12 cellular contexts compared by ENCODE assay signal in the genomic region with DNA sequence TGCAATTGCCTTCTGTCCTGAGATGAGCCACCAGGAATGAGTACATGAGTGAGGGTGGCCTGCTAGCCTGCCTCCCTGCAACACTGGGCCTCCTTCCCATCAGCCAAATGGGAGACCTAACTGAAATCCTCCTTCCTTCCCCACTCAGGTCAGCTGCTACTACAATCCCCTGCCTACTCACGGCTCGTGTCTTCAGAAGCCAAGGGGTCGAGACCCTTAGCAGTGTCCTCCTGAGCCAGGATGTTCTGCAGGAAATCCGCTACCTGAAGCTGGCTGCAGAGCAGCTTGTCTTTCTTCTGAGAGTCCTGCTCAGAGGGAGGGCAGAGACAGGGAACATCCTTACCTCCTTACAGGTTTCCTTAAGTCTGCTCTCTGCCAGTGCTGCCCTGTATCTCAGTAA. TPM values are rescaled to one million over a fixed set of nuclear protein-coding genes. Genes with fewer than 3 reads are reported as not detected.
DNase-seq lines count a peak whose midpoint lies in the region; ATAC-seq and TF ChIP-seq lines count a peak whose summit lies in the region.
"Had no signal": no experiment of that assay in that cellular context is flagged by ENCODE, and none has a peak within 500 bp of the region (broad histone marks: within the 10 kb centered on the region; RNA-seq: fewer than 3 reads in every experiment).

No MANE protein-coding gene starts in this region.

- H3K4me1 ChIP-seq in SK-N-SH (ENCODE audit: control insufficient read depth in 1 of 2, insufficient read depth in 2 of 2, low read depth in 1 of 2, low read length in 1 of 2) (peaks cover 0 to 11% of the 10 kb centered on the region in 2 experiments; a peak in 2 of 4 replicates), OCI-LY1 (ENCODE audit: insufficient read depth, low read length, severe bottlenecking) (peaks cover 31% of the 10 kb centered on the region), ectodermal cell (ENCODE audit: control insufficient read depth, insufficient read depth, low read length) (no peaks in the 10 kb centered on the region), aorta (ENCODE audit: control insufficient read depth in 1 of 2, insufficient read depth in 2 of 2, low read length in 2 of 2) (no peaks in the 10 kb centered on the region), body of pancreas (peaks cover 6% of the 10 kb centered on the region)

- TF ChIP-seq CTCF in SK-N-SH (IDR thresholded peaks at IDR 0.05) (no peak), OCI-LY1 (IDR thresholded peaks at IDR 0.05; ENCODE audit: low read length) (no peak), osteocyte (IDR thresholded peaks at IDR 0.05) (no peak), body of pancreas (IDR thresholded peaks at IDR 0.05) (no peak)

- H3K9ac ChIP-seq in SK-N-SH, result no peak overlapping the region
- H3K9ac ChIP-seq in OCI-LY1 (ENCODE audit: low read length), result peak overlapping the region; percentile 92

- TF ChIP-seq POLR2A in body of pancreas (IDR thresholded peaks at IDR 0.05), result no peak

- H3K4me3 ChIP-seq in SK-N-SH (ENCODE audit: low read depth in 2 of 2, low read length in 1 of 2), result peak overlapping the region; percentile 76 to 94; a peak in 3 of 4 replicates
- peak overlapping the region; percentile 91 for H3K4me3 ChIP-seq in OCI-LY1 (ENCODE audit: low read depth, low read length, poor library complexity, severe bottlenecking)
- peak overlapping the region; percentile 84 for H3K4me3 ChIP-seq in ectodermal cell (ENCODE audit: insufficient read depth, low read depth, low read length)
- H3K4me3 ChIP-seq in aorta (ENCODE audit: low read length in 2 of 2), result no peak overlapping the region
- no peak overlapping the region for H3K4me3 ChIP-seq in body of pancreas

- no peaks in the 10 kb centered on the region for H3K9me3 Mint-ChIP-seq in osteocyte (ENCODE audit: unreplicated experiment)

- DNase-seq in SK-N-SH (no peak), osteocyte (ENCODE audit: extremely low spot score, unreplicated experiment) (no peak), aorta (no peak), body of pancreas (no peak), NCI-H1417 treated with DMSO at 0.1 percent for 48 hours (lab: John Stamatoyannopoulos, UW) (no peak)
- DNase-seq: GOT3, heart left ventricle, NCI-H226, nucleus accumbens had no signal

- peaks cover 3% of the 10 kb centered on the region for H3K36me3 Mint-ChIP-seq in osteocyte (ENCODE audit: unreplicated experiment)

- ATAC-seq in SK-N-SH treated with all-trans-retinoic acid at 6 μM for 48 hours, result no peak
- no peak for ATAC-seq in aorta (ENCODE audit: low FRiP score)
- no peak for ATAC-seq in body of pancreas
- ATAC-seq: heart left ventricle had no signal

- H3K79me2 ChIP-seq in SK-N-SH (ENCODE audit: insufficient read depth) (peaks cover 13% of the 10 kb centered on the region), OCI-LY1 (ENCODE audit: insufficient read depth, low read length) (peaks cover 12% of the 10 kb centered on the region)

- POLR2A ChIA-PET in SK-N-SH (lab: Yijun Ruan, JAX), result no interaction called here

- peak overlapping the region; percentile 91 for H3K4me3 Mint-ChIP-seq in osteocyte (ENCODE audit: unreplicated experiment)

- intact Hi-C loops in aorta (cut with DNase I), result no loop called here
- intact Hi-C loops in body of pancreas (cut with DNase I), result no loop called here

- peaks cover 15 to 18% of the 10 kb centered on the region in 2 experiments for H3K36me3 ChIP-seq in SK-N-SH (replicated peaks in 1 of 2; ENCODE audit: control insufficient read depth in 1 of 2, insufficient read depth in 2 of 2, low read length in 1 of 2)
- H3K36me3 ChIP-seq in OCI-LY1 (ENCODE audit: insufficient read depth, low read length), result peaks cover 62% of the 10 kb centered on the region
- H3K36me3 ChIP-seq in ectodermal cell (ENCODE audit: control insufficient read depth, insufficient read depth, low read length), result peaks cover 6% of the 10 kb centered on the region
- no peaks in the 10 kb centered on the region for H3K36me3 ChIP-seq in aorta (ENCODE audit: control insufficient read depth in 1 of 2, insufficient read depth in 2 of 2, low read length in 1 of 2)
- no peaks in the 10 kb centered on the region for H3K36me3 ChIP-seq in body of pancreas (replicated peaks in 1 of 2; ENCODE audit: insufficient read depth in 1 of 2, low read depth in 2 of 2)
- H3K36me3 ChIP-seq: heart left ventricle had no signal

- H3K27me3 ChIP-seq in SK-N-SH (ENCODE audit: insufficient read depth) (no peaks in the 10 kb centered on the region), OCI-LY1 (ENCODE audit: insufficient read depth, low read length) (no peaks in the 10 kb centered on the region), ectodermal cell (ENCODE audit: control insufficient read depth, insufficient read depth, low read length, poor library complexity, severe bottlenecking) (no peaks in the 10 kb centered on the region), aorta (ENCODE audit: control insufficient read depth in 1 of 2, insufficient read depth in 2 of 2, low read length in 1 of 2) (no peaks in the 10 kb centered on the region), body of pancreas (no peaks in the 10 kb centered on the region)
- H3K27me3 ChIP-seq: heart left ventricle had no signal

- H3K27ac Mint-ChIP-seq in osteocyte (ENCODE audit: unreplicated experiment), result no peak overlapping the region

- no peak overlapping the region for H3K27ac ChIP-seq in SK-N-SH (ENCODE audit: low read depth in 2 of 2, low read length in 1 of 2)
- peak overlapping the region; percentile 56 for H3K27ac ChIP-seq in OCI-LY1 (ENCODE audit: low read depth, low read length, poor library complexity, severe bottlenecking)
- H3K27ac ChIP-seq in ectodermal cell (ENCODE audit: insufficient read depth, low read depth, low read length, poor library complexity, severe bottlenecking), result no peak overlapping the region
- no peak overlapping the region for H3K27ac ChIP-seq in aorta (ENCODE audit: low read depth in 1 of 2, low read length in 2 of 2)
- no peak overlapping the region for H3K27ac ChIP-seq in body of pancreas
- H3K27ac ChIP-seq: heart left ventricle had no signal

- no peaks in the 10 kb centered on the region for H3K27me3 Mint-ChIP-seq in osteocyte (ENCODE audit: unreplicated experiment)

- TF ChIP-seq EP300 in SK-N-SH (IDR thresholded peaks at IDR 0.05; ENCODE audit: borderline replicate concordance in 1 of 2, low read depth in 1 of 2, low read length in 1 of 2), result no peak

- TF ChIP-seq RAD21 in SK-N-SH (IDR thresholded peaks at IDR 0.05; ENCODE audit: low read length), result no peak

- CTCF ChIA-PET in SK-N-SH (lab: Yijun Ruan, JAX), result interaction anchor here (1.5 kb wide), 1 partner anchor 10 kb away, joined by 8 read pairs; no protein-coding TSS in a partner anchor

- H3K9me2 ChIP-seq in SK-N-SH (no peaks in the 10 kb centered on the region), OCI-LY1 (ENCODE audit: low read depth, low read length) (no peaks in the 10 kb centered on the region)

- H3K9me3 ChIP-seq in SK-N-SH (no peaks in the 10 kb centered on the region), OCI-LY1 (ENCODE audit: low read length) (no peaks in the 10 kb centered on the region), ectodermal cell (ENCODE audit: control insufficient read depth, low read length) (no peaks in the 10 kb centered on the region), aorta (ENCODE audit: control insufficient read depth, low read length) (no peaks in the 10 kb centered on the region), body of pancreas (no peaks in the 10 kb centered on the region)
- H3K9me3 ChIP-seq: heart left ventricle had no signal

- peaks cover 21% of the 10 kb centered on the region for H3K4me1 Mint-ChIP-seq in osteocyte (ENCODE audit: unreplicated experiment)

- H3F3A ChIP-seq in SK-N-SH (replicated peaks; ENCODE audit: insufficient read depth), result no peaks in the 10 kb centered on the region
- no peaks in the 10 kb centered on the region; the same call in 1 of the 2 replicates for H3F3A ChIP-seq in OCI-LY1 (ENCODE audit: insufficient read depth, low read length)

- H2AFZ ChIP-seq in SK-N-SH (ENCODE audit: low read depth), result no peak overlapping the region
- H2AFZ ChIP-seq in OCI-LY1 (ENCODE audit: low read length), result no peak overlapping the region

- H3K4me2 ChIP-seq in SK-N-SH (peak overlapping the region; percentile 89), OCI-LY1 (ENCODE audit: low read length) (peak overlapping the region; percentile 88)

- WGBS in SK-N-SH (ENCODE audit: low lambda C conversion rate), result 93% methylated on average over 4 of the region's 4 CpGs
- WGBS in ectodermal cell, 2 experiments, result 90 to 95% methylated on average over 4 of the region's 4 CpGs
- 91 to 96% methylated on average over 4 of the region's 4 CpGs for WGBS in aorta, 2 donors
- WGBS in body of pancreas, 2 donors, result 96 to 98% methylated on average over 4 of the region's 4 CpGs

- H4K20me1 ChIP-seq in SK-N-SH (ENCODE audit: insufficient read depth), result no peaks in the 10 kb centered on the region
- no peaks in the 10 kb centered on the region for H4K20me1 ChIP-seq in OCI-LY1 (ENCODE audit: insufficient read depth, low read length)

TF ChIP-seq in SK-N-SH, 30 proteins besides CTCF, POLR2A, EP300 and RAD21 (continues in another document):
- TF ChIP-seq RFX5 (IDR thresholded peaks at IDR 0.05; ENCODE audit: low read length) (no peak), NFIC (IDR thresholded peaks at IDR 0.05; ENCODE audit: borderline replicate concordance) (no peak), POLR2AphosphoS5 (IDR thresholded peaks at IDR 0.05; ENCODE audit: low read depth, low read length) (no peak)

TF ChIP-seq in SK-N-SH treated with all-trans-retinoic acid at 6 μM for 48 hours, 23 proteins besides CTCF, POLR2A, EP300 and RAD21:
- TF ChIP-seq ZC3H10 (CRISPR knock-in tag; IDR thresholded peaks at IDR 0.05) (no peak), ZNF8 (CRISPR knock-in tag; IDR thresholded peaks at IDR 0.05) (no peak), OSR1 (CRISPR knock-in tag; IDR thresholded peaks at IDR 0.05) (no peak), TCF4 (CRISPR knock-in tag; IDR thresholded peaks at IDR 0.05; ENCODE audit: borderline replicate concordance) (no peak)
TF ChIP-seq in SK-N-SH treated with all-trans-retinoic acid at 6 μM for 48 hours: peak in this region for 0.

RNA-seq across cellular contexts. Expression of a gene that starts 1.2 kb away (rescaled TPM):
- 43.4 and 49.3 TPM in 2 replicates for polyA plus RNA-seq in SK-N-SH (2012; rRNA removed)
- 34.5 and 39.6 TPM in 2 replicates for polyA plus RNA-seq in SK-N-SH (2012; cell fraction: cytosol; rRNA removed)
- 50.9 and 65.0 TPM in 2 replicates for polyA plus RNA-seq in SK-N-SH (2012; cell fraction: nucleus; rRNA removed)
- polyA plus RNA-seq in ectodermal cell (2013, experiment 1 of 4), result 112 TPM
- 113 TPM for polyA plus RNA-seq in ectodermal cell (2013, experiment 2 of 4)
- polyA plus RNA-seq in ectodermal cell (2013, experiment 3 of 4), result 80.6 TPM
- 87.6 TPM for polyA plus RNA-seq in ectodermal cell (2013, experiment 4 of 4)
- total RNA-seq in osteocyte, result 10.9 and 11.5 TPM in 2 replicates
- total RNA-seq in aorta, result 1 to 10 TPM; 1.8 to 2.9 TPM
- polyA plus RNA-seq in aorta, result 1 to 10 TPM in 1 of 2 donors, under 1 TPM in 1; 0.92 to 1.4 TPM
- 1 to 10 TPM; 2.9 to 4.6 TPM for total RNA-seq in body of pancreas

Comparison
In these comparisons a context has a peak if more than half of its experiments do, and no peak if none do; other contexts are left out.
1. H3K4me3 ChIP-seq: peak in SK-N-SH (2 of 2), OCI-LY1 (single experiment) and ectodermal cell (single experiment); none in aorta (0 of 2) and body of pancreas (0 of 2).